27 cellular contexts compared by ENCODE assay signal in genomic region chr5:135340568-135340967, GRCh38.
"Had no signal": no experiment of that assay in that cellular context is flagged by ENCODE, and none has a peak within 500 bp of the region (broad histone marks: within the 10 kb centered on the region; RNA-seq: fewer than 3 reads in every experiment).

No MANE protein-coding gene starts in this region.

- H3K9me3 Mint-ChIP-seq: activated B cell treated with CpG ODN at 0.5 μM for 24 hours; nephron progenitor cell; stimulated activated naive B cell treated with anti-CD40 and anti-IgM and Interleukin-4, amounts not matched to agents 10 μg/mL and 1 μg/mL and 100 μg/mL, for 72 hours had no signal

- H3K4me3 Mint-ChIP-seq: activated B cell treated with CpG ODN at 0.5 μM for 24 hours; activated CD4-positive, alpha-beta T cell treated with anti-CD3 and anti-CD28 coated beads for 36 hours; nephron progenitor cell; stimulated activated naive B cell treated with anti-CD40 and anti-IgM and Interleukin-4, amounts not matched to agents 10 μg/mL and 1 μg/mL and 100 μg/mL, for 72 hours had no signal

- H3K4me2 ChIP-seq: smooth muscle cell had no signal

- H3K27ac Mint-ChIP-seq: activated B cell treated with CpG ODN at 0.5 μM for 24 hours; activated CD4-positive, alpha-beta T cell treated with anti-CD3 and anti-CD28 coated beads for 36 hours; nephron progenitor cell had no signal

- H3K27me3 Mint-ChIP-seq: activated B cell treated with CpG ODN at 0.5 μM for 24 hours; activated CD4-positive, alpha-beta T cell treated with anti-CD3 and anti-CD28 coated beads for 36 hours; stimulated activated naive B cell treated with anti-CD40 and anti-IgM and Interleukin-4, amounts not matched to agents 10 μg/mL and 1 μg/mL and 100 μg/mL, for 72 hours had no signal

- FAIRE-seq: colon, pancreas had no signal

- ATAC-seq: activated CD4-positive, alpha-beta T cell treated with anti-CD3 and anti-CD28 coated beads for 36 hours; left ventricle myocardium superior; pancreas; right lobe of liver; stimulated activated naive B cell treated with anti-CD40 and anti-IgM and Interleukin-4, amounts not matched to agents 10 μg/mL and 1 μg/mL and 100 μg/mL, for 72 hours had no signal

- H3K9me3 ChIP-seq: adrenal gland, ascending aorta, pancreas, right lobe of liver, upper lobe of left lung had no signal

- H3K27ac ChIP-seq: adrenal gland, ascending aorta, brain microvascular endothelial cell, pancreas, right lobe of liver, upper lobe of left lung had no signal

- H3K4me1 ChIP-seq: adrenal gland, ascending aorta, pancreas, right lobe of liver, upper lobe of left lung had no signal

- H3K4me3 ChIP-seq: adrenal gland, ascending aorta, pancreas, right lobe of liver, smooth muscle cell, upper lobe of left lung had no signal

- H3K4me1 Mint-ChIP-seq: activated CD4-positive, alpha-beta T cell treated with anti-CD3 and anti-CD28 coated beads for 36 hours had no signal

- H3K27me3 ChIP-seq: adrenal gland, ascending aorta, brain microvascular endothelial cell, pancreas, right lobe of liver, upper lobe of left lung had no signal

- DNase-seq: activated B cell treated with CpG ODN at 0.5 μM for 24 hours; activated CD4-positive, alpha-beta T cell treated with anti-CD3 and anti-CD28 coated beads for 36 hours; activated CD4-positive, alpha-beta T cell treated with anti-CD3 and anti-CD28 coated beads, Interleukin-2, amount 50 U/mL, for 4 hours; activated CD8-positive, alpha-beta memory T cell treated with anti-CD3 and anti-CD28 coated beads for 24 hours; activated CD8-positive, alpha-beta memory T cell treated with anti-CD3 and anti-CD28 coated beads, Interleukin-2, amount 50 U/mL, for 4 hours; activated effector memory CD4-positive, alpha-beta T cell treated with Interleukin-2 at 50 U/mL for 16 hours; activated naive CD4-positive, alpha-beta T cell treated with anti-CD3 and anti-CD28 coated beads, Interleukin-2, amount 50 U/mL, for 16 hours; activated T-cell treated with anti-CD3 and anti-CD28 coated beads, Interleukin-2, amount 50 U/mL, for 48 hours; adrenal gland; brain microvascular endothelial cell; central memory CD4-positive, alpha-beta T cell; effector memory CD4-positive, alpha-beta T cell; foreskin melanocyte; hippocampal formation; kidney glomerular epithelial cell; left ventricle myocardium superior; mammary epithelial cell; nephron progenitor cell; pancreas; right lobe of liver; stimulated activated CD4-positive, alpha-beta T cell treated with anti-CD3 and anti-CD28 coated beads, Interleukin-15, amount 100 ng/mL, for 24 hours; stimulated activated naive B cell treated with anti-CD40 and anti-IgM and Interleukin-4, amounts not matched to agents 10 μg/mL and 1 μg/mL and 100 μg/mL, for 72 hours; T1000; upper lobe of left lung had no signal
